8 cellular contexts compared by ENCODE assay signal in genomic region chr12:12266389-12266872, GRCh38. TPM values are rescaled to one million over a fixed set of nuclear protein-coding genes. Genes with fewer than 3 reads are reported as not detected.
DNase-seq lines count a peak whose midpoint lies in the region; ATAC-seq and TF ChIP-seq lines count a peak whose summit lies in the region.

No MANE protein-coding gene starts in this region.

- H3K9me3 Mint-ChIP-seq in activated CD4-positive, alpha-beta T cell treated with anti-CD3 and anti-CD28 coated beads, Interleukin-2, amount 10 ng/mL, durations not matched to agents 7 days and 5 days, result no peaks in the 10 kb centered on the region

- no peak overlapping the region for H3K27ac Mint-ChIP-seq in activated CD4-positive, alpha-beta T cell treated with anti-CD3 and anti-CD28 coated beads, Interleukin-2, amount 10 ng/mL, durations not matched to agents 7 days and 5 days

- peaks cover 15% of the 10 kb centered on the region for H3K4me1 Mint-ChIP-seq in activated CD4-positive, alpha-beta T cell treated with anti-CD3 and anti-CD28 coated beads, Interleukin-2, amount 10 ng/mL, durations not matched to agents 7 days and 5 days

- peak overlapping the region; percentile 79 for H3K4me3 Mint-ChIP-seq in activated CD4-positive, alpha-beta T cell treated with anti-CD3 and anti-CD28 coated beads, Interleukin-2, amount 10 ng/mL, durations not matched to agents 7 days and 5 days

- POLR2A ChIA-PET in activated CD4-positive, alpha-beta T cell treated with anti-CD3 and anti-CD28 coated beads, Interleukin-2, amount 10 ng/mL, durations not matched to agents 7 days and 5 days (lab: Charles Lee), result no interaction called here

- no peaks in the 10 kb centered on the region for H3K36me3 Mint-ChIP-seq in activated CD4-positive, alpha-beta T cell treated with anti-CD3 and anti-CD28 coated beads, Interleukin-2, amount 10 ng/mL, durations not matched to agents 7 days and 5 days (ENCODE audit: low read depth)

- no peak for DNase-seq in activated CD4-positive, alpha-beta T cell treated with anti-CD3 and anti-CD28 coated beads, Interleukin-2, amount 10 ng/mL, durations not matched to agents 7 days and 5 days
- no peak for DNase-seq in activated CD4-positive, alpha-beta T cell treated with anti-CD3 and anti-CD28 coated beads for 1 hour
- no peak for DNase-seq in fibroblast of the aortic adventitia (ENCODE audit: low read depth)
- peak in 29 of 56 donors; percentile 4 to 68 (median 54) for DNase-seq in nucleus accumbens (lab: John Stamatoyannopoulos, UW)
- DNase-seq in NCI-H1694 (lab: John Stamatoyannopoulos, UW), result no peak
- DNase-seq in NCI-H1092 treated with DMSO at 0.1 percent for 48 hours (lab: John Stamatoyannopoulos, UW), result no peak
- DNase-seq in omental fat pad (ENCODE audit: low spot score), result no peak

- TF ChIP-seq CTCF in fibroblast of the aortic adventitia (IDR thresholded peaks at IDR 0.05; ENCODE audit: insufficient read depth, low read length) (no peak), omental fat pad (IDR thresholded peaks at IDR 0.05) (no peak)

- peaks cover 43% of the 10 kb centered on the region for H3K27me3 Mint-ChIP-seq in activated CD4-positive, alpha-beta T cell treated with anti-CD3 and anti-CD28 coated beads, Interleukin-2, amount 10 ng/mL, durations not matched to agents 7 days and 5 days

- ATAC-seq in SK-N-SH treated with all-trans-retinoic acid at 6 μM for 48 hours (peak; percentile 74), omental fat pad (ENCODE audit: low FRiP score) (no peak)

- CTCF ChIA-PET in activated CD4-positive, alpha-beta T cell treated with anti-CD3 and anti-CD28 coated beads, Interleukin-2, amount 10 ng/mL, durations not matched to agents 7 days and 5 days (lab: Charles Lee), result interaction anchor here (0.8 kb wide), 1 partner anchor 95 kb away, joined by 4 read pairs; no protein-coding TSS in a partner anchor

- H3K4me3 ChIP-seq in fibroblast of the aortic adventitia (ENCODE audit: low read depth, low read length), result peak overlapping the region; percentile 98

TF ChIP-seq in SK-N-SH treated with all-trans-retinoic acid at 6 μM for 48 hours, 23 proteins besides CTCF, POLR2A, EP300 and RAD21:
- no peak for TF ChIP-seq ZFP3 (CRISPR knock-in tag; IDR thresholded peaks at IDR 0.05)
- TF ChIP-seq CREB5 (CRISPR knock-in tag; IDR thresholded peaks at IDR 0.05; ENCODE audit: low read depth), result no peak
- no peak for TF ChIP-seq RARB (CRISPR knock-in tag; IDR thresholded peaks at IDR 0.05)
- TF ChIP-seq ESRRG (CRISPR knock-in tag; IDR thresholded peaks at IDR 0.05), result no peak
- no peak for TF ChIP-seq SNAI2 (CRISPR knock-in tag; IDR thresholded peaks at IDR 0.05)
- no peak for TF ChIP-seq ISL1 (CRISPR knock-in tag; IDR thresholded peaks at IDR 0.05)
- TF ChIP-seq PPARA (CRISPR knock-in tag; IDR thresholded peaks at IDR 0.05; ENCODE audit: borderline replicate concordance), result no peak
- no peak for TF ChIP-seq TSHZ2 (CRISPR knock-in tag; IDR thresholded peaks at IDR 0.05)
- no peak for TF ChIP-seq OSR1 (CRISPR knock-in tag; IDR thresholded peaks at IDR 0.05)
- TF ChIP-seq BACH2 (CRISPR knock-in tag; IDR thresholded peaks at IDR 0.05; ENCODE audit: borderline replicate concordance), result no peak
- TF ChIP-seq CSDC2 (CRISPR knock-in tag; IDR thresholded peaks at IDR 0.05), result no peak

RNA-seq across cellular contexts. Expression of gene LRP6, which starts 0.4 kb away (rescaled TPM):
- total RNA-seq in activated CD4-positive, alpha-beta T cell treated with anti-CD3 and anti-CD28 coated beads, Interleukin-2, amount 10 ng/mL, durations not matched to agents 7 days and 5 days, result 1 to 10 TPM; 1.4 to 1.6 TPM
- 44.2 and 116 TPM in 2 replicates for total RNA-seq in fibroblast of the aortic adventitia (ENCODE audit: low replicate concordance)
- total RNA-seq in omental fat pad, result 10 to 100 TPM; 15.1 to 25.9 (median 22.0) TPM

Comparison
In these comparisons a context has a peak if more than half of its experiments do, and no peak if none do; other contexts are left out.
1. DNase-seq: peak in nucleus accumbens (29 of 56); none in activated CD4-positive, alpha-beta T cell treated with anti-CD3 and anti-CD28 coated beads, Interleukin-2, amount 10 ng/mL, durations not matched to agents 7 days and 5 days (single experiment), activated CD4-positive, alpha-beta T cell treated with anti-CD3 and anti-CD28 coated beads for 1 hour (single experiment), fibroblast of the aortic adventitia (single experiment), NCI-H1694 (single experiment), NCI-H1092 treated with DMSO at 0.1 percent for 48 hours (single experiment) and omental fat pad (single experiment).
2. RNA of gene LRP6, which starts 0.4 kb away (total RNA-seq): 44.2 to 116 TPM in fibroblast of the aortic adventitia and 15.1 to 25.9 TPM in omental fat pad; 1.4 to 1.6 TPM in activated CD4-positive, alpha-beta T cell treated with anti-CD3 and anti-CD28 coated beads, Interleukin-2, amount 10 ng/mL, durations not matched to agents 7 days and 5 days; every median in the first group is over 4 times any median in the second.